Comparison of ENCODE assay signal across 20 cellular contexts in the genomic region with DNA sequence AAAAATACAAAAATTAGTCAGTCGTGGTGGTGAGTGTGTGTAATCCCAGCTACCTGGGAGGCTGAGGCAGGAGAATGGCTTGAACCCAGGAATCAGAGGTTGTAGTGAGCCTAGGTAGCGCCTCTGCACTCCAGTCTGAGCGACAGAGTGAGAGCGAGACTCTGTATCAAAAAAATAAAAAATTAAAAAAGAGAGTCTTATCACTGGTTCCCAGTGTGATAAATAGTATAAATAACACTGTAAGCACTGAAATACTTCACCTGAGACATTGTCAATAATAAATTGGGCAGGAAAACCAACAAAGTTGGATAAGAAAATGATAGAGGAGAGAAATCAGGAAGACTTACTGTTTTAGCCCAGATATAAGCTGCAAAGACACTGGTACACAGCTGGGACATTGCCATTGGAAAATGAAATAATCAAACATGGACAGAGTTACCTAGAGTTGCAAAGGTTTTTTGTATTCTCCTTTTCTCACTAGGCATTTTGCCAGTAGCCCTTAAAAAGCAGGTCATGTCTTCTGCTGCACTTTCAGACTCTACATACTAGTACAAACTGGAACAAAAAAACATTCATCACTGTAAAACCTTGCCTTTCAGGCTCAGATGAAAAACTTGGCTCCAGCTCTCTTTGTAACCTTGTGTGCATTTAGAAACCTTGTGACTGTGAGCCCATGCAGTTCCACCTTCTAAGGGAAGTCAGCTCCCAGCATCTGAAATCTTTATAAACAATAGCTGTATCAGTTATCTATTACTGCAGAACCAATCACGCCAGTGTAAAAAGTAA. TPM values are rescaled to one million over a fixed set of nuclear protein-coding genes. Genes with fewer than 3 reads are reported as not detected.
DNase-seq lines count a peak whose midpoint lies in the region; ATAC-seq, FAIRE-seq and TF ChIP-seq lines count a peak whose summit lies in the region.
"Had no signal": no experiment of that assay in that cellular context is flagged by ENCODE, and none has a peak within 500 bp of the region (broad histone marks: within the 10 kb centered on the region; RNA-seq: fewer than 3 reads in every experiment).

No MANE protein-coding gene starts in this region.

- H3K4me1 ChIP-seq in hepatocyte (ENCODE audit: insufficient read depth) = peaks cover 9% of the 10 kb centered on the region
- H3K4me1 ChIP-seq in A673 (ENCODE audit: insufficient read depth, low read length, poor library complexity, severe bottlenecking) = no peaks in the 10 kb centered on the region
- H3K4me1 ChIP-seq: Caco-2, HAP-1 had no signal

- ATAC-seq in HG02623 (IDR thresholded peaks at IDR 0.05; ENCODE audit: unreplicated experiment) = no peak

- FAIRE-seq in RCC 7860 (lab: Jason Lieb, UNC) = no peak
- FAIRE-seq: GM18507 had no signal

- H3K36me3 ChIP-seq in hepatocyte (replicated peaks; ENCODE audit: insufficient read depth, low read depth) (no peaks in the 10 kb centered on the region), A673 (ENCODE audit: insufficient read depth, low read length, poor library complexity, severe bottlenecking) (no peaks in the 10 kb centered on the region)
- H3K36me3 ChIP-seq: HAP-1 had no signal

- POLR2A ChIA-PET in MCF 10A (lab: Yijun Ruan, JAX) = interaction anchor here (1.1 kb wide), 1 partner anchor 162 kb away, joined by 3 read pairs; no protein-coding TSS in a partner anchor
- POLR2A ChIA-PET in A673 (lab: Charles Lee; ENCODE audit: low non-redundant PET) = no interaction called here

- peaks cover 15% of the 10 kb centered on the region for H3K27me3 Mint-ChIP-seq in MCF 10A (ENCODE audit: insufficient read depth, unreplicated experiment)
- no peaks in the 10 kb centered on the region for H3K27me3 Mint-ChIP-seq in progenitor cell of endocrine pancreas

- intact Hi-C loops in MCF 10A (cut with micrococcal nuclease) (no loop called here), A673 (cut with micrococcal nuclease; ENCODE audit: unreplicated experiment) (no loop called here)

- no peaks in the 10 kb centered on the region for H3K4me1 Mint-ChIP-seq in MCF 10A (ENCODE audit: insufficient read depth, unreplicated experiment)
- peaks cover 11% of the 10 kb centered on the region for H3K4me1 Mint-ChIP-seq in progenitor cell of endocrine pancreas (ENCODE audit: low read depth)

- no peaks in the 10 kb centered on the region for H3K9me2 ChIP-seq in hepatocyte (replicated peaks; ENCODE audit: insufficient read depth)

- no peak overlapping the region for H3K4me2 ChIP-seq in hepatocyte
- H3K4me2 ChIP-seq: PC-9 had no signal

- BruUV-seq in MCF 10A (replicated peaks; lab: Mats Ljungman, UMichigan) (no TSS peak), A673 (replicated peaks; lab: Mats Ljungman, UMichigan) (no TSS peak)

- peak; percentile 2 for DNase-seq in MCF 10A (ENCODE audit: unreplicated experiment)
- DNase-seq in hepatocyte (ENCODE audit: low spot score) = peak; percentile 7
- DNase-seq in progenitor cell of endocrine pancreas (ENCODE audit: low spot score, unreplicated experiment) = no peak
- no peak for DNase-seq in NCI-H1048 (lab: John Stamatoyannopoulos, UW)
- DNase-seq in RCC 7860 (ENCODE audit: low spot score) = no peak
- no peak for DNase-seq in A673 (ENCODE audit: low spot score)
- DNase-seq: 8988T, Caco-2, DMS53, NCI-H146, NCI-H345, NCI-H69, PC-9, Right ventricle myocardium superior had no signal

- H3K27ac ChIP-seq in C4-2B (peak overlapping the region; percentile 87), hepatocyte (peak overlapping the region; percentile 49), A673 (ENCODE audit: low read depth, low read length, poor library complexity, severe bottlenecking) (no peak overlapping the region)
- H3K27ac ChIP-seq: PC-9 had no signal

- no peaks in the 10 kb centered on the region for H3K36me3 Mint-ChIP-seq in MCF 10A (ENCODE audit: insufficient read depth, unreplicated experiment)
- no peaks in the 10 kb centered on the region for H3K36me3 Mint-ChIP-seq in progenitor cell of endocrine pancreas (ENCODE audit: insufficient read depth)

- H3K27ac Mint-ChIP-seq in MCF 10A (ENCODE audit: low read depth, unreplicated experiment) (peak overlapping the region; percentile 71), progenitor cell of endocrine pancreas (peak overlapping the region; percentile 83)
- H3K27ac Mint-ChIP-seq: IgD-negative memory B cell had no signal

- no peaks in the 10 kb centered on the region for H3K27me3 ChIP-seq in hepatocyte
- no peaks in the 10 kb centered on the region for H3K27me3 ChIP-seq in A673 (replicated peaks; ENCODE audit: insufficient read depth, low read depth, low read length, poor library complexity)

- H3K9me3 Mint-ChIP-seq in MCF 10A (ENCODE audit: unreplicated experiment) (no peaks in the 10 kb centered on the region), progenitor cell of endocrine pancreas (ENCODE audit: low read depth) (peaks cover 3% of the 10 kb centered on the region)

- no peaks in the 10 kb centered on the region for H4K20me1 ChIP-seq in hepatocyte (ENCODE audit: insufficient read depth, poor library complexity, severe bottlenecking)

- no peaks in the 10 kb centered on the region for H3K79me2 ChIP-seq in hepatocyte

- no peak for TF ChIP-seq CTCF in C4-2B (conservative IDR thresholded peaks at IDR 0.05)
- TF ChIP-seq CTCF in MCF 10A (IDR thresholded peaks at IDR 0.05; ENCODE audit: unreplicated experiment) = no peak
- TF ChIP-seq CTCF in hepatocyte (IDR thresholded peaks at IDR 0.05; ENCODE audit: poor library complexity) = no peak
- no peak for TF ChIP-seq CTCF in progenitor cell of endocrine pancreas (IDR thresholded peaks at IDR 0.05; ENCODE audit: unreplicated experiment)
- TF ChIP-seq CTCF in A673 (conservative IDR thresholded peaks at IDR 0.05; ENCODE audit: low read depth, low read length) = no peak

- H3K4me3 ChIP-seq in hepatocyte = no peak overlapping the region
- no peak overlapping the region for H3K4me3 ChIP-seq in A673 (ENCODE audit: low read depth, low read length, poor library complexity, severe bottlenecking)
- H3K4me3 ChIP-seq: HAP-1, PC-9 had no signal

- peak overlapping the region; percentile 58 for H2AFZ ChIP-seq in hepatocyte
- H2AFZ ChIP-seq: PC-9 had no signal

- CTCF ChIA-PET in MCF 10A (lab: Yijun Ruan, JAX) (interaction anchor here (0.7 kb wide), 1 partner anchor 808 kb away, joined by 3 read pairs; no protein-coding TSS in a partner anchor), A673 (lab: Charles Lee) (no interaction called here)

- H3K9me3 ChIP-seq in hepatocyte (ENCODE audit: low read depth) (no peaks in the 10 kb centered on the region), A673 (ENCODE audit: low read depth, low read length, poor library complexity, severe bottlenecking) (no peaks in the 10 kb centered on the region)
- H3K9me3 ChIP-seq: Caco-2 had no signal

- H3K4me3 Mint-ChIP-seq in MCF 10A (ENCODE audit: unreplicated experiment) = no peak overlapping the region
- H3K4me3 Mint-ChIP-seq in progenitor cell of endocrine pancreas (ENCODE audit: low read depth) = no peak overlapping the region
- H3K4me3 Mint-ChIP-seq: IgD-negative memory B cell had no signal

- WGBS in hepatocyte (ENCODE audit: low lambda C conversion rate, missing lambda C conversion rate) = 93% methylated on average over 5 of the region's 5 CpGs

RNA-seq across cellular contexts. Expression of a gene that starts 55.0 kb away (rescaled TPM):
- total RNA-seq in MCF 10A (2022) = not detected in 2 replicates
- total RNA-seq in hepatocyte = not detected in 2 replicates
- polyA plus RNA-seq in hepatocyte = not detected in 2 replicates
- total RNA-seq in progenitor cell of endocrine pancreas = not detected in 2 replicates
- not detected in 2 replicates for total RNA-seq in A673 (2021)
- total RNA-seq: Caco-2, HT1080, PC-9, Right ventricle myocardium superior had no signal

Comparison
In these comparisons a context has a peak if more than half of its experiments do, and no peak if none do; other contexts are left out.
1. DNase-seq: peak in MCF 10A (single experiment) and hepatocyte (single experiment); none in progenitor cell of endocrine pancreas (single experiment), NCI-H1048 (single experiment), RCC 7860 (single experiment) and A673 (single experiment).